Comparison of ENCODE assay signal across 21 cellular contexts in genomic region chr7:152344253-152344652, GRCh38.
DNase-seq lines count a peak whose midpoint lies in the region; ATAC-seq, FAIRE-seq and TF ChIP-seq lines count a peak whose summit lies in the region.
"Had no signal": no experiment of that assay in that cellular context is flagged by ENCODE, and none has a peak within 500 bp of the region (broad histone marks: within the 10 kb centered on the region; RNA-seq: fewer than 3 reads in every experiment).

No MANE protein-coding gene starts in this region.

- no peak overlapping the region for H3K27ac Mint-ChIP-seq in activated CD8-positive, alpha-beta T cell treated with anti-CD3 and anti-CD28 coated beads for 36 hours
- H3K27ac Mint-ChIP-seq in activated CD8-positive, alpha-beta T cell treated with anti-CD3 and anti-CD28 coated beads, Interleukin-2, amount 10 ng/mL, durations not matched to agents 7 days and 5 days = no peak overlapping the region
- peak overlapping the region; percentile 66 to 78 for H3K27ac Mint-ChIP-seq in natural killer cell treated with Interleukin-12 subunit alpha and Interleukin-12 subunit beta and Interleukin-15 and Interleukin-18, amount 100 ng/mL, for 72 hours
- H3K27ac Mint-ChIP-seq: activated naive CD4-positive, alpha-beta T cell treated with anti-CD3 and anti-CD28 coated beads, Interleukin-2, amount 50 U/mL, for 24 hours had no signal

- peaks cover 24% of the 10 kb centered on the region for H3K36me3 Mint-ChIP-seq in activated CD8-positive, alpha-beta T cell treated with anti-CD3 and anti-CD28 coated beads for 36 hours (ENCODE audit: low read depth)
- peaks cover 27% of the 10 kb centered on the region for H3K36me3 Mint-ChIP-seq in activated CD8-positive, alpha-beta T cell treated with anti-CD3 and anti-CD28 coated beads, Interleukin-2, amount 10 ng/mL, durations not matched to agents 7 days and 5 days (ENCODE audit: low read depth)
- no peaks in the 10 kb centered on the region for H3K36me3 Mint-ChIP-seq in natural killer cell treated with Interleukin-12 subunit alpha and Interleukin-12 subunit beta and Interleukin-15 and Interleukin-18, amount 100 ng/mL, for 72 hours

- peaks cover 41% of the 10 kb centered on the region for H3K36me3 ChIP-seq in OCI-LY1 (ENCODE audit: insufficient read depth, low read length)

- no peak overlapping the region for H2AFZ ChIP-seq in OCI-LY1 (ENCODE audit: low read length)
- H2AFZ ChIP-seq: parathyroid adenoma had no signal

- no peak overlapping the region for H3K4me3 ChIP-seq in OCI-LY1 (ENCODE audit: low read depth, low read length, poor library complexity, severe bottlenecking)
- H3K4me3 ChIP-seq: mucosa of descending colon, skin epidermis, upper lobe of right lung had no signal

- H3K4me1 ChIP-seq in OCI-LY1 (ENCODE audit: insufficient read depth, low read length, severe bottlenecking) = peaks cover 57% of the 10 kb centered on the region
- H3K4me1 ChIP-seq: parathyroid adenoma had no signal

- no peaks in the 10 kb centered on the region for H3K9me3 ChIP-seq in OCI-LY1 (ENCODE audit: low read length)
- H3K9me3 ChIP-seq: mucosa of descending colon, upper lobe of right lung had no signal

- H3K79me2 ChIP-seq in OCI-LY1 (ENCODE audit: insufficient read depth, low read length) = peaks cover 90% of the 10 kb centered on the region

- H3K27me3 Mint-ChIP-seq in activated CD8-positive, alpha-beta T cell treated with anti-CD3 and anti-CD28 coated beads for 36 hours = no peaks in the 10 kb centered on the region
- no peaks in the 10 kb centered on the region for H3K27me3 Mint-ChIP-seq in activated CD8-positive, alpha-beta T cell treated with anti-CD3 and anti-CD28 coated beads, Interleukin-2, amount 10 ng/mL, durations not matched to agents 7 days and 5 days (ENCODE audit: low read depth)
- H3K27me3 Mint-ChIP-seq in natural killer cell treated with Interleukin-12 subunit alpha and Interleukin-12 subunit beta and Interleukin-15 and Interleukin-18, amount 100 ng/mL, for 72 hours = no peaks in the 10 kb centered on the region
- H3K27me3 Mint-ChIP-seq: activated naive CD4-positive, alpha-beta T cell treated with anti-CD3 and anti-CD28 coated beads, Interleukin-2, amount 50 U/mL, for 24 hours; stimulated activated memory B cell treated with anti-CD40 and anti-IgM and Interleukin-4, amounts not matched to agents 10 μg/mL and 1 μg/mL and 100 μg/mL, for 72 hours had no signal

- peak; percentile 6 for FAIRE-seq in H54 (lab: Jason Lieb, UNC)
- FAIRE-seq: bronchial epithelial cell had no signal

- no peaks in the 10 kb centered on the region for H3K27me3 ChIP-seq in OCI-LY1 (ENCODE audit: insufficient read depth, low read length)
- H3K27me3 ChIP-seq: upper lobe of right lung had no signal

- H3K9ac ChIP-seq in OCI-LY1 (ENCODE audit: low read length) = no peak overlapping the region
- H3K9ac ChIP-seq: parathyroid adenoma had no signal

- H3K9me3 Mint-ChIP-seq in activated CD8-positive, alpha-beta T cell treated with anti-CD3 and anti-CD28 coated beads for 36 hours = peaks cover 9% of the 10 kb centered on the region
- H3K9me3 Mint-ChIP-seq in activated CD8-positive, alpha-beta T cell treated with anti-CD3 and anti-CD28 coated beads, Interleukin-2, amount 10 ng/mL, durations not matched to agents 7 days and 5 days (ENCODE audit: insufficient read depth) = peaks cover 4% of the 10 kb centered on the region
- H3K9me3 Mint-ChIP-seq in natural killer cell treated with Interleukin-12 subunit alpha and Interleukin-12 subunit beta and Interleukin-15 and Interleukin-18, amount 100 ng/mL, for 72 hours = no peaks in the 10 kb centered on the region
- H3K9me3 Mint-ChIP-seq: activated naive CD4-positive, alpha-beta T cell treated with anti-CD3 and anti-CD28 coated beads, Interleukin-2, amount 50 U/mL, for 24 hours had no signal

- intact Hi-C loops in activated CD8-positive, alpha-beta T cell treated with anti-CD3 and anti-CD28 coated beads for 36 hours (cut with micrococcal nuclease) = no loop called here
- intact Hi-C loops in left colon (cut with DNase I, micrococcal nuclease) = no loop called here

- peak overlapping the region; percentile 95 for H3K27ac ChIP-seq in OCI-LY1 (ENCODE audit: low read depth, low read length, poor library complexity, severe bottlenecking)
- H3K27ac ChIP-seq: parathyroid adenoma, skin epidermis, upper lobe of right lung had no signal

- H3F3A ChIP-seq in OCI-LY1 (ENCODE audit: insufficient read depth, low read length) = peaks cover 15% of the 10 kb centered on the region; the same call in 1 of the 2 replicates

- no peaks in the 10 kb centered on the region for H3K9me2 ChIP-seq in OCI-LY1 (ENCODE audit: low read depth, low read length)

- no peak for TF ChIP-seq POLR2A in H54 (IDR thresholded peaks at IDR 0.05; ENCODE audit: low read depth, low read length)
- TF ChIP-seq POLR2A in GM18505 (IDR thresholded peaks at IDR 0.05; ENCODE audit: borderline replicate concordance, extremely low read depth, insufficient read depth, insufficient read length) = no peak

- ATAC-seq in activated CD8-positive, alpha-beta T cell treated with anti-CD3 and anti-CD28 coated beads for 36 hours = peak; percentile 66
- ATAC-seq in activated CD8-positive, alpha-beta T cell treated with anti-CD3 and anti-CD28 coated beads, Interleukin-2, amount 10 ng/mL, durations not matched to agents 7 days and 5 days = no peak
- peak; percentile 92 to 93 for ATAC-seq in natural killer cell treated with Interleukin-12 subunit alpha and Interleukin-12 subunit beta and Interleukin-15 and Interleukin-18, amount 100 ng/mL, for 72 hours
- no peak for ATAC-seq in GM18505 (IDR thresholded peaks at IDR 0.05; ENCODE audit: unreplicated experiment)
- ATAC-seq in left colon = no peak
- ATAC-seq: left cardiac atrium; mucosa of descending colon; stimulated activated memory B cell treated with anti-CD40 and anti-IgM and Interleukin-4, amounts not matched to agents 10 μg/mL and 1 μg/mL and 100 μg/mL, for 72 hours; upper lobe of right lung had no signal

- H3K4me3 Mint-ChIP-seq in activated CD8-positive, alpha-beta T cell treated with anti-CD3 and anti-CD28 coated beads for 36 hours = no peak overlapping the region
- no peak overlapping the region for H3K4me3 Mint-ChIP-seq in activated CD8-positive, alpha-beta T cell treated with anti-CD3 and anti-CD28 coated beads, Interleukin-2, amount 10 ng/mL, durations not matched to agents 7 days and 5 days
- H3K4me3 Mint-ChIP-seq in natural killer cell treated with Interleukin-12 subunit alpha and Interleukin-12 subunit beta and Interleukin-15 and Interleukin-18, amount 100 ng/mL, for 72 hours = peak overlapping the region; percentile 68
- H3K4me3 Mint-ChIP-seq: activated naive CD4-positive, alpha-beta T cell treated with anti-CD3 and anti-CD28 coated beads, Interleukin-2, amount 50 U/mL, for 24 hours; stimulated activated memory B cell treated with anti-CD40 and anti-IgM and Interleukin-4, amounts not matched to agents 10 μg/mL and 1 μg/mL and 100 μg/mL, for 72 hours had no signal

- peaks cover 20% of the 10 kb centered on the region for H3K4me1 Mint-ChIP-seq in activated CD8-positive, alpha-beta T cell treated with anti-CD3 and anti-CD28 coated beads for 36 hours (ENCODE audit: low read depth)
- peaks cover 5% of the 10 kb centered on the region for H3K4me1 Mint-ChIP-seq in activated CD8-positive, alpha-beta T cell treated with anti-CD3 and anti-CD28 coated beads, Interleukin-2, amount 10 ng/mL, durations not matched to agents 7 days and 5 days (ENCODE audit: low read depth)
- H3K4me1 Mint-ChIP-seq in natural killer cell treated with Interleukin-12 subunit alpha and Interleukin-12 subunit beta and Interleukin-15 and Interleukin-18, amount 100 ng/mL, for 72 hours (ENCODE audit: low read depth in 2 of 2) = peaks cover 30 to 32% of the 10 kb centered on the region in 2 donors

- H4K20me1 ChIP-seq in OCI-LY1 (ENCODE audit: insufficient read depth, low read length) = no peaks in the 10 kb centered on the region

- DNase-seq in activated CD8-positive, alpha-beta T cell treated with anti-CD3 and anti-CD28 coated beads for 36 hours = no peak
- no peak for DNase-seq in activated CD8-positive, alpha-beta T cell treated with anti-CD3 and anti-CD28 coated beads, Interleukin-2, amount 10 ng/mL, durations not matched to agents 7 days and 5 days
- DNase-seq in H54 (ENCODE audit: insufficient read length, low spot score) (no peak), activated gamma-delta T cell (lab: John Stamatoyannopoulos, UW) (no peak), left colon (no peak)
- no peak for DNase-seq in natural killer cell treated with Interleukin-12 subunit alpha and Interleukin-12 subunit beta and Interleukin-15 and Interleukin-18, amount 100 ng/mL, for 72 hours (ENCODE audit: low spot score)
- DNase-seq: C1 segment of cervical spinal cord, DMS53, hippocampal formation, left cardiac atrium, mucosa of descending colon, NCI-H2029 treated with DMSO at 0.1 percent for 48 hours, NCI-H524 treated with DMSO at 0.1 percent for 48 hours, upper lobe of right lung had no signal

- TF ChIP-seq CTCF in activated CD8-positive, alpha-beta T cell treated with anti-CD3 and anti-CD28 coated beads for 36 hours (IDR thresholded peaks at IDR 0.05) = no peak
- no peak for TF ChIP-seq CTCF in OCI-LY1 (IDR thresholded peaks at IDR 0.05; ENCODE audit: low read length)

- no peak overlapping the region for H3K4me2 ChIP-seq in OCI-LY1 (ENCODE audit: low read length)

- CTCF ChIA-PET in activated CD8-positive, alpha-beta T cell treated with anti-CD3 and anti-CD28 coated beads for 36 hours (lab: Charles Lee) = interaction anchor here (2.3 kb wide), 1 partner anchor 8 kb away, joined by 14 read pairs; no protein-coding TSS in a partner anchor
- CTCF ChIA-PET in activated CD8-positive, alpha-beta T cell treated with anti-CD3 and anti-CD28 coated beads, Interleukin-2, amount 10 ng/mL, durations not matched to agents 7 days and 5 days (lab: Charles Lee) = no interaction called here

- POLR2A ChIA-PET in activated CD8-positive, alpha-beta T cell treated with anti-CD3 and anti-CD28 coated beads for 36 hours (lab: Charles Lee) = no interaction called here
- POLR2A ChIA-PET in activated CD8-positive, alpha-beta T cell treated with anti-CD3 and anti-CD28 coated beads, Interleukin-2, amount 10 ng/mL, durations not matched to agents 7 days and 5 days (lab: Charles Lee) = no interaction called here

Comparison
In these comparisons a context has a peak if more than half of its experiments do, and no peak if none do; other contexts are left out.
1. ATAC-seq: peak in activated CD8-positive, alpha-beta T cell treated with anti-CD3 and anti-CD28 coated beads for 36 hours (single experiment) and natural killer cell treated with Interleukin-12 subunit alpha and Interleukin-12 subunit beta and Interleukin-15 and Interleukin-18, amount 100 ng/mL, for 72 hours (2 of 2); none in activated CD8-positive, alpha-beta T cell treated with anti-CD3 and anti-CD28 coated beads, Interleukin-2, amount 10 ng/mL, durations not matched to agents 7 days and 5 days (single experiment), GM18505 (single experiment) and left colon (single experiment).
2. H3K27ac Mint-ChIP-seq: peak in natural killer cell treated with Interleukin-12 subunit alpha and Interleukin-12 subunit beta and Interleukin-15 and Interleukin-18, amount 100 ng/mL, for 72 hours (2 of 2); none in activated CD8-positive, alpha-beta T cell treated with anti-CD3 and anti-CD28 coated beads for 36 hours (single experiment) and activated CD8-positive, alpha-beta T cell treated with anti-CD3 and anti-CD28 coated beads, Interleukin-2, amount 10 ng/mL, durations not matched to agents 7 days and 5 days (single experiment).